7 cellular contexts compared by ENCODE assay signal in the genomic region with DNA sequence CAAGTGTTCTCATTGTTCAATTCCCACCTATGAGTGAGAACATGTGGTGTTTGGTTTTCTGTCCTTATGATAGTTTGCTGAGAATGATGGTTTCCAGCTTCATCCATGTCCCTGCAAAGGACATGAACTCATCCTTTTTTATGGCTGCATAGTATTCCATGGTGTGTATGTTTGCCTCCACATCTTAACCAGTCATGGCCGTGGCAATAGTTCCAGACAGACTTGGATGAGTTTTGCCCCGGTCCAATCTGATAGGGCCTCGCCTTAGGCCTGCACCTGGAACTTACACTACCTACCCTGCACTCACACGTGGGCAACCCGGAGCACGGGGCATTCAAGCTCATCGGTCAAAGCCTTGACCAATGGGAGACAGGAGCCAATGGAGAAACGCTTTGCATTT.
A peak's percentile ranks its signal among the peaks of the same experiment; 100 is the strongest.
DNase-seq lines count a peak whose midpoint lies in the region; ATAC-seq, FAIRE-seq and TF ChIP-seq lines count a peak whose summit lies in the region.
"Not testable (repeated sequence)": the region's sequence is repeated elsewhere in the genome, so short reads cannot be mapped to it uniquely, and the experiment has no call there.

No MANE protein-coding gene starts in this region.

- H3K4me1 ChIP-seq in A673 (ENCODE audit: insufficient read depth, low read length, poor library complexity, severe bottlenecking); HEK293 (ENCODE audit: control insufficient read depth, insufficient read depth, low read length); K562 (replicated peaks in 1 of 2; ENCODE audit: control insufficient read depth in 2 of 2, insufficient read depth in 2 of 2, low read length in 2 of 2); esophagus muscularis mucosa: not testable (repeated sequence)

- intact Hi-C loops in A673 (cut with micrococcal nuclease; ENCODE audit: unreplicated experiment); K562 (cut with micrococcal nuclease); esophagus muscularis mucosa (cut with DNase I): not testable (repeated sequence)

- 0 out of 2 replicates have a peak, but pooled peaks have one; percentile 24 for TF ChIP-seq CTCF in A673 (conservative IDR thresholded peaks at IDR 0.05; ENCODE audit: low read depth, low read length)
- not testable (repeated sequence) for TF ChIP-seq CTCF in HEK293 (tag by site-specific recombination; IDR thresholded peaks at IDR 0.05); K562 (IDR thresholded peaks at IDR 0.05 in 2 of 3, conservative IDR thresholded peaks at IDR 0.05 in 1 of 3; ENCODE audit: insufficient read depth in 2 of 3, low read depth in 1 of 3, low read length in 3 of 3); esophagus muscularis mucosa (IDR thresholded peaks at IDR 0.05)
- TF ChIP-seq CTCF in HFFc6 (IDR thresholded peaks at IDR 0.05): peak; percentile 31; the same call in 1 of the 2 replicates
- peak; percentile 17 for TF ChIP-seq CTCF in mesothelial cell of epicardium (IDR thresholded peaks at IDR 0.05; ENCODE audit: unreplicated experiment)

- POLR2A ChIA-PET in A673 (lab: Charles Lee; ENCODE audit: low non-redundant PET); HEK293 (lab: Yijun Ruan, JAX); K562 (lab: Yijun Ruan, JAX): not testable (repeated sequence)

- H3K4me3 ChIP-seq in A673 (ENCODE audit: low read depth, low read length, poor library complexity, severe bottlenecking); HEK293 (ENCODE audit: low read depth, low read length); K562; esophagus muscularis mucosa: not testable (repeated sequence)

- not testable (repeated sequence) for H4K20me1 ChIP-seq in K562 (replicated peaks; ENCODE audit: control insufficient read depth, insufficient read depth, low read length)

- not testable (repeated sequence) for H3K27me3 ChIP-seq in A673 (replicated peaks; ENCODE audit: insufficient read depth, low read depth, low read length, poor library complexity); esophagus muscularis mucosa
- H3K27me3 ChIP-seq in K562 (ENCODE audit: control insufficient read depth in 2 of 2, insufficient read depth in 2 of 2, low read length in 2 of 2): peaks cover 0 to 16% of the 10 kb centered on the region in 2 experiments; a peak in 2 of 5 replicates

- not testable (repeated sequence) for H3K4me2 ChIP-seq in K562 (ENCODE audit: insufficient read depth, low read length)

- not testable (repeated sequence) for H3K27ac ChIP-seq in A673 (ENCODE audit: low read depth, low read length, poor library complexity, severe bottlenecking); HEK293 (ENCODE audit: extremely low read depth, low read depth, low read length); K562 (ENCODE audit: extremely low read depth, low read depth, low read length); esophagus muscularis mucosa (replicated peaks in 1 of 4)

- CTCF ChIA-PET in A673 (lab: Charles Lee) (interaction anchor here (0.7 kb wide), 1 partner anchor 117 kb away, joined by 3 read pairs; no protein-coding TSS in a partner anchor), HEK293 (lab: Yijun Ruan, JAX) (interaction anchor here (0.6 kb wide), 1 partner anchor 165 kb away, joined by 3 read pairs; no protein-coding TSS in a partner anchor)
- CTCF ChIA-PET in K562 (lab: Yijun Ruan, JAX; ENCODE audit: low intra/inter-chr PET ratio): not testable (repeated sequence)

- not testable (repeated sequence) for H3K27me3 Mint-ChIP-seq in HFFc6 (ENCODE audit: insufficient read depth); mesothelial cell of epicardium (ENCODE audit: low read depth)

- not testable (repeated sequence) for TF ChIP-seq POLR2A in K562 (conservative IDR thresholded peaks at IDR 0.05); esophagus muscularis mucosa (IDR thresholded peaks at IDR 0.05; ENCODE audit: low read depth)

- BruUV-seq in A673 (replicated peaks; lab: Mats Ljungman, UMichigan); K562 (replicated peaks; lab: Mats Ljungman, UMichigan): not testable (repeated sequence)

- H3K27ac Mint-ChIP-seq in HFFc6, mesothelial cell of epicardium: not testable (repeated sequence)

- not testable (repeated sequence) for H2AFZ ChIP-seq in K562 (ENCODE audit: low read depth, low read length)

- H3K36me3 Mint-ChIP-seq in HFFc6 (ENCODE audit: low read depth); mesothelial cell of epicardium: not testable (repeated sequence)

- 3% methylated on average over 8 of the region's 8 CpGs for WGBS in K562 (ENCODE audit: insufficient coverage, low coverage, missing lambda C conversion rate)
- 94% methylated on average over 8 of the region's 8 CpGs for WGBS in esophagus muscularis mucosa

- H3K9me3 Mint-ChIP-seq in HFFc6: not testable (repeated sequence)
- peaks cover 39% of the 10 kb centered on the region for H3K9me3 Mint-ChIP-seq in mesothelial cell of epicardium

- not testable (repeated sequence) for H3K9me3 ChIP-seq in A673 (ENCODE audit: low read depth, low read length, poor library complexity, severe bottlenecking); HEK293 (ENCODE audit: control insufficient read depth, insufficient read depth, low read depth, low read length); K562 (replicated peaks; ENCODE audit: control insufficient read depth, insufficient read depth, low read depth, low read length)
- peaks cover 0 to 29% (median 8%) of the 10 kb centered on the region in 4 donors for H3K9me3 ChIP-seq in esophagus muscularis mucosa

- not testable (repeated sequence) for H3K4me3 Mint-ChIP-seq in HFFc6, mesothelial cell of epicardium

- not testable (repeated sequence) for H3K9ac ChIP-seq in K562 (ENCODE audit: insufficient read depth in 1 of 2, low read depth in 2 of 2, low read length in 2 of 2)

- H3K79me2 ChIP-seq in K562 (ENCODE audit: control insufficient read depth, insufficient read depth, low read length): not testable (repeated sequence)

- H3K9me1 ChIP-seq in K562 (ENCODE audit: control insufficient read depth, insufficient read depth, low read length): not testable (repeated sequence)

- not testable (repeated sequence) for ATAC-seq in K562

- not testable (repeated sequence) for DNase-seq in A673 (ENCODE audit: low spot score); HFFc6; K562 (ENCODE audit: extremely low read depth in 1 of 4, low spot score in 3 of 4); mesothelial cell of epicardium (ENCODE audit: low spot score in 2 of 2, unreplicated experiment in 2 of 2)
- DNase-seq in esophagus muscularis mucosa (ENCODE audit: extremely low spot score) (peak; percentile 62), islet precursor cell (peak; percentile 7)

- not testable (repeated sequence) for FAIRE-seq in K562 (lab: Jason Lieb, UNC)

- in situ Hi-C loops in K562 (cut with MboI): not testable (repeated sequence)

- TF ChIP-seq EP300 in K562 (IDR thresholded peaks at IDR 0.05; ENCODE audit: low read length); esophagus muscularis mucosa (IDR thresholded peaks at IDR 0.05): not testable (repeated sequence)

- not testable (repeated sequence) for H3K4me1 Mint-ChIP-seq in HFFc6 (ENCODE audit: low read depth)
- H3K4me1 Mint-ChIP-seq in mesothelial cell of epicardium: peaks cover 14% of the 10 kb centered on the region

- not testable (repeated sequence) for TF ChIP-seq RAD21 in K562 (CRISPR knock-in tag; conservative IDR thresholded peaks at IDR 0.05 in 1 of 2, IDR thresholded peaks at IDR 0.05 in 1 of 2)

- not testable (repeated sequence) for H3K36me3 ChIP-seq in A673 (ENCODE audit: insufficient read depth, low read length, poor library complexity, severe bottlenecking); HEK293 (ENCODE audit: control insufficient read depth in 2 of 2, insufficient read depth in 1 of 2, low read length in 2 of 2); K562 (ENCODE audit: control insufficient read depth, insufficient read depth, low read length); esophagus muscularis mucosa

TF ChIP-seq in HEK293, 187 proteins besides CTCF, POLR2A, EP300 and RAD21:
- TF ChIP-seq ZNF146 (tag by site-specific recombination; IDR thresholded peaks at IDR 0.05): peak; percentile 75

TF ChIP-seq in K562, 482 proteins besides CTCF, POLR2A, EP300 and RAD21:
- TF ChIP-seq ZNF146 (CRISPR knock-in tag; IDR thresholded peaks at IDR 0.05; ENCODE audit: unreplicated experiment) (peak; percentile 53), RBM25 (IDR thresholded peaks at IDR 0.05; ENCODE audit: low read depth, low read length, severe bottlenecking) (peak; percentile 19)
TF ChIP-seq in K562: peak in this region for 2; not testable (repeated sequence) for 480.
